Comparison of ENCODE assay signal across 8 cellular contexts in genomic region chr11:133947298-133947905, GRCh38. TPM values are rescaled to one million over a fixed set of nuclear protein-coding genes. Genes with fewer than 3 reads are reported as not detected.
DNase-seq lines count a peak whose midpoint lies in the region; ATAC-seq, FAIRE-seq and TF ChIP-seq lines count a peak whose summit lies in the region.

No MANE protein-coding gene starts in this region.

- WGBS in small intestine, 3 donors = 13 to 16% (median 14%) methylated on average over 12 to 13 of the region's 13 CpGs

- H3K27me3 Mint-ChIP-seq in HFFc6 (ENCODE audit: insufficient read depth) = peaks cover 26% of the 10 kb centered on the region
- no peaks in the 10 kb centered on the region for H3K27me3 Mint-ChIP-seq in activated T-helper 2 cell treated with anti-CD3 and anti-CD28 coated beads, Interferon-gamma antibody, Interleukin-2, Interleukin-4, amounts not matched to agents 10 μg/mL and 5 μg/mL and 100 μg/mL, durations not matched to agents 14 hours and 24 hours and 36 hours (ENCODE audit: low read depth)
- peaks cover 34% of the 10 kb centered on the region for H3K27me3 Mint-ChIP-seq in glutamatergic neuron (ENCODE audit: unreplicated experiment)

- TF ChIP-seq CTCF in HFFc6 (IDR thresholded peaks at IDR 0.05) (peak; percentile 60; the same call in 1 of the 2 replicates), glutamatergic neuron (IDR thresholded peaks at IDR 0.05; ENCODE audit: partially characterized antibody, unreplicated experiment) (no peak)

- no peaks in the 10 kb centered on the region for H3K4me1 ChIP-seq in small intestine (ENCODE audit: control insufficient read depth in 2 of 2, insufficient read depth in 1 of 2, low read depth in 1 of 2, low read length in 1 of 2)

- H3K27me3 ChIP-seq in small intestine (ENCODE audit: control insufficient read depth in 2 of 2, insufficient read depth in 2 of 2, low read length in 2 of 2) = peaks cover 0 to 14% of the 10 kb centered on the region in 2 donors

- no peaks in the 10 kb centered on the region for H3K9me3 ChIP-seq in small intestine (ENCODE audit: control insufficient read depth, low read depth)

- H3K27ac ChIP-seq in small intestine (ENCODE audit: low read depth in 1 of 2, low read length in 1 of 2) = no peak overlapping the region

- no peak for FAIRE-seq in small intestine (lab: Jason Lieb, UNC)

- H3K36me3 ChIP-seq in small intestine (ENCODE audit: control insufficient read depth in 2 of 2, insufficient read depth in 2 of 2, low read length in 2 of 2) = no peaks in the 10 kb centered on the region

- intact Hi-C loops in activated T-helper 2 cell treated with anti-CD3 and anti-CD28 coated beads, Interferon-gamma antibody, Interleukin-2, Interleukin-4, amounts not matched to agents 10 μg/mL and 5 μg/mL and 100 μg/mL, durations not matched to agents 14 hours and 24 hours and 36 hours (cut with micrococcal nuclease) = loop anchor here (5.0 kb wide), 1 partner anchor 275 kb away; the partner anchor contains the start of genes NCAPD3 and VPS26B
- intact Hi-C loops in sciatic nerve (cut with DNase I) = loop anchor here (5.0 kb wide), 1 partner anchor 1900 kb away; no protein-coding TSS in a partner anchor

- DNase-seq in EL (peak; percentile 43), HFFc6 (peak; percentile 22), OCI-M1 (lab: John Stamatoyannopoulos, UW) (peak; percentile 75), glutamatergic neuron (peak; percentile 53), sciatic nerve (ENCODE audit: low spot score) (no peak), small intestine (no peak)
- peak; percentile 67 for DNase-seq in activated T-helper 2 cell treated with anti-CD3 and anti-CD28 coated beads, Interferon-gamma antibody, Interleukin-2, Interleukin-4, amounts not matched to agents 10 μg/mL and 5 μg/mL and 100 μg/mL, durations not matched to agents 14 hours and 24 hours and 36 hours (ENCODE audit: low spot score)

- ATAC-seq in sciatic nerve (peak; percentile 38), HG02973 (IDR thresholded peaks at IDR 0.05; ENCODE audit: unreplicated experiment) (no peak)

- H3K4me3 Mint-ChIP-seq in HFFc6 (no peak overlapping the region), glutamatergic neuron (ENCODE audit: unreplicated experiment) (peak overlapping the region; percentile 96)
- H3K4me3 Mint-ChIP-seq in activated T-helper 2 cell treated with anti-CD3 and anti-CD28 coated beads, Interferon-gamma antibody, Interleukin-2, Interleukin-4, amounts not matched to agents 10 μg/mL and 5 μg/mL and 100 μg/mL, durations not matched to agents 14 hours and 24 hours and 36 hours (ENCODE audit: low read depth) = peak overlapping the region; percentile 69

- H3K36me3 Mint-ChIP-seq in HFFc6 (ENCODE audit: low read depth) (no peaks in the 10 kb centered on the region), glutamatergic neuron (ENCODE audit: unreplicated experiment) (peaks cover 10% of the 10 kb centered on the region)
- peaks cover 33% of the 10 kb centered on the region for H3K36me3 Mint-ChIP-seq in activated T-helper 2 cell treated with anti-CD3 and anti-CD28 coated beads, Interferon-gamma antibody, Interleukin-2, Interleukin-4, amounts not matched to agents 10 μg/mL and 5 μg/mL and 100 μg/mL, durations not matched to agents 14 hours and 24 hours and 36 hours (ENCODE audit: low read depth)

- H3K27ac Mint-ChIP-seq in HFFc6 (no peak overlapping the region), glutamatergic neuron (ENCODE audit: unreplicated experiment) (peak overlapping the region; percentile 99)
- peak overlapping the region; percentile 76 for H3K27ac Mint-ChIP-seq in activated T-helper 2 cell treated with anti-CD3 and anti-CD28 coated beads, Interferon-gamma antibody, Interleukin-2, Interleukin-4, amounts not matched to agents 10 μg/mL and 5 μg/mL and 100 μg/mL, durations not matched to agents 14 hours and 24 hours and 36 hours

- H3K4me3 ChIP-seq in small intestine (ENCODE audit: low read depth in 1 of 2, low read length in 2 of 2) = no peak overlapping the region

- H3K4me1 Mint-ChIP-seq in HFFc6 (ENCODE audit: low read depth) (no peaks in the 10 kb centered on the region; the same call in 1 of the 2 replicates), glutamatergic neuron (ENCODE audit: low read depth, unreplicated experiment) (peaks cover 71% of the 10 kb centered on the region)
- H3K4me1 Mint-ChIP-seq in activated T-helper 2 cell treated with anti-CD3 and anti-CD28 coated beads, Interferon-gamma antibody, Interleukin-2, Interleukin-4, amounts not matched to agents 10 μg/mL and 5 μg/mL and 100 μg/mL, durations not matched to agents 14 hours and 24 hours and 36 hours (ENCODE audit: low read depth) = peaks cover 67% of the 10 kb centered on the region

- H3K9me3 Mint-ChIP-seq in HFFc6 (no peaks in the 10 kb centered on the region), glutamatergic neuron (ENCODE audit: unreplicated experiment) (peaks cover 37% of the 10 kb centered on the region)
- no peaks in the 10 kb centered on the region for H3K9me3 Mint-ChIP-seq in activated T-helper 2 cell treated with anti-CD3 and anti-CD28 coated beads, Interferon-gamma antibody, Interleukin-2, Interleukin-4, amounts not matched to agents 10 μg/mL and 5 μg/mL and 100 μg/mL, durations not matched to agents 14 hours and 24 hours and 36 hours

RNA-seq across cellular contexts. Expression of gene IGSF9B, which starts 9.4 kb away (rescaled TPM):
- not detected for total RNA-seq in HFFc6 (2021; fragmentation: NEBNext Ultra II Directional; extraction: Animal tissue kit (Norgen Biotek cat#: 25700))
- total RNA-seq in activated T-helper 2 cell treated with anti-CD3 and anti-CD28 coated beads, Interferon-gamma antibody, Interleukin-2, Interleukin-4, amounts not matched to agents 10 μg/mL and 5 μg/mL and 100 μg/mL, durations not matched to agents 14 hours and 24 hours and 36 hours = 101 and 110 TPM in 2 replicates
- total RNA-seq in glutamatergic neuron (ENCODE audit: unreplicated experiment) = 209 TPM
- 13.5 TPM for total RNA-seq in sciatic nerve
- polyA plus RNA-seq in small intestine = 1 to 10 TPM in 2 of 3 donors, not detected in 1; 1.4 to 2.1 TPM

Comparison
In these comparisons a context has a peak if more than half of its experiments do, and no peak if none do; other contexts are left out.
1. DNase-seq: peak in EL (single experiment), HFFc6 (single experiment), OCI-M1 (single experiment), activated T-helper 2 cell treated with anti-CD3 and anti-CD28 coated beads, Interferon-gamma antibody, Interleukin-2, Interleukin-4, amounts not matched to agents 10 μg/mL and 5 μg/mL and 100 μg/mL, durations not matched to agents 14 hours and 24 hours and 36 hours (single experiment) and glutamatergic neuron (single experiment); none in sciatic nerve (single experiment) and small intestine (single experiment).
2. RNA of gene IGSF9B, which starts 9.4 kb away (total RNA-seq): 209 TPM in glutamatergic neuron (single experiment), 101 to 110 TPM in activated T-helper 2 cell treated with anti-CD3 and anti-CD28 coated beads, Interferon-gamma antibody, Interleukin-2, Interleukin-4, amounts not matched to agents 10 μg/mL and 5 μg/mL and 100 μg/mL, durations not matched to agents 14 hours and 24 hours and 36 hours and 13.5 TPM in sciatic nerve (single experiment); not detected in HFFc6; every median in the first group is over 10 times any median in the second.